In genomic region chr14:54864526-54864925, GRCh38 we compare ENCODE assay signal across 18 cellular contexts.
"Had no signal": no experiment of that assay in that cellular context is flagged by ENCODE, and none has a peak within 500 bp of the region (broad histone marks: within the 10 kb centered on the region; RNA-seq: fewer than 3 reads in every experiment).

No MANE protein-coding gene starts in this region.

- H3K27me3 Mint-ChIP-seq: activated B cell treated with CpG ODN at 0.5 μM for 24 hours; activated naive CD8-positive, alpha-beta T cell had no signal

- H3K4me3 Mint-ChIP-seq: activated B cell treated with CpG ODN at 0.5 μM for 24 hours; activated CD8-positive, alpha-beta T cell treated with anti-CD3 and anti-CD28 coated beads, Interleukin-2, amount 10 ng/mL, durations not matched to agents 7 days and 5 days; activated naive CD8-positive, alpha-beta T cell; nephron had no signal

- H3K4me1 Mint-ChIP-seq: activated B cell treated with CpG ODN at 0.5 μM for 24 hours had no signal

- H3K4me1 ChIP-seq: body of pancreas had no signal

- ATAC-seq: activated CD8-positive, alpha-beta T cell treated with anti-CD3 and anti-CD28 coated beads, Interleukin-2, amount 10 ng/mL, durations not matched to agents 7 days and 5 days; body of pancreas had no signal

- H3K9me3 ChIP-seq: body of pancreas had no signal

- H3K36me3 Mint-ChIP-seq: activated naive CD8-positive, alpha-beta T cell had no signal

- H3K27ac ChIP-seq: body of pancreas, skin epidermis had no signal

- H3K27ac Mint-ChIP-seq: activated B cell treated with CpG ODN at 0.5 μM for 24 hours; activated CD8-positive, alpha-beta T cell treated with anti-CD3 and anti-CD28 coated beads, Interleukin-2, amount 10 ng/mL, durations not matched to agents 7 days and 5 days; activated naive CD8-positive, alpha-beta T cell had no signal

- DNase-seq: activated B cell treated with CpG ODN at 0.5 μM for 24 hours; activated CD4-positive, alpha-beta T cell treated with anti-CD3 and anti-CD28 coated beads for 48 hours; activated CD8-positive, alpha-beta memory T cell treated with anti-CD3 and anti-CD28 coated beads, Interleukin-2, amount 50 U/mL, for 4 hours; activated CD8-positive, alpha-beta T cell treated with anti-CD3 and anti-CD28 coated beads, Interleukin-2, amount 10 ng/mL, durations not matched to agents 7 days and 5 days; activated gamma-delta T cell treated with Interleukin-2 at 50 U/mL for 16 hours; amygdala; body of pancreas; erythroblast; hypothalamus; mesendoderm; nucleus accumbens; stimulated activated CD4-positive, alpha-beta T cell treated with anti-CD3 and anti-CD28 coated beads, Interleukin-15, amount 100 ng/mL, for 24 hours; stimulated activated CD4-positive, alpha-beta T cell treated with anti-CD3 and anti-CD28 coated beads, Interleukin-4, amount 100 ng/mL, for 1 hour; stimulated activated naive CD4-positive, alpha-beta T cell; T-helper 2 cell had no signal

- H3K27me3 ChIP-seq: body of pancreas had no signal

- H3K9me3 Mint-ChIP-seq: activated B cell treated with CpG ODN at 0.5 μM for 24 hours, nephron had no signal

- H3K4me3 ChIP-seq: body of pancreas, skin epidermis had no signal
